ENCODE assay signal across 2 cellular contexts in genomic region chr9:130182090-130182909, GRCh38.
TF ChIP-seq lines count a peak whose summit lies in the region.

No MANE protein-coding gene starts in this region.

TF ChIP-seq in HEK293, 187 proteins besides CTCF, POLR2A, EP300 and RAD21 (continued from another document and continues in another):
- TF ChIP-seq ZNF692 (tag by site-specific recombination; IDR thresholded peaks at IDR 0.05), result no peak
- TF ChIP-seq KLF17 (tag by site-specific recombination; IDR thresholded peaks at IDR 0.05), result no peak
- TF ChIP-seq SP2 (tag by site-specific recombination; IDR thresholded peaks at IDR 0.05), result 0 out of 2 replicates have a peak, but pooled peaks have one; percentile 6
- TF ChIP-seq ZNF140 (tag by site-specific recombination; IDR thresholded peaks at IDR 0.05), result no peak
- peak; percentile 27; the same call in 1 of the 2 replicates for TF ChIP-seq ZFHX2 (tag by site-specific recombination; conservative IDR thresholded peaks at IDR 0.05)
- TF ChIP-seq ZNF600 (tag by site-specific recombination; IDR thresholded peaks at IDR 0.05), result peak; percentile 36; the same call in 1 of the 2 replicates
- TF ChIP-seq KLF8 (tag by site-specific recombination; IDR thresholded peaks at IDR 0.05), result no peak
- TF ChIP-seq HIC1 (tag by site-specific recombination; IDR thresholded peaks at IDR 0.05), result peak; percentile 18; the same call in 1 of the 2 replicates
- TF ChIP-seq ZNF26 (tag by site-specific recombination; IDR thresholded peaks at IDR 0.05), result no peak
- no peak for TF ChIP-seq GLI2 (tag by site-specific recombination; IDR thresholded peaks at IDR 0.05; ENCODE audit: borderline replicate concordance, low read depth)
- no peak for TF ChIP-seq PRDM2 (tag by site-specific recombination; IDR thresholded peaks at IDR 0.05; ENCODE audit: borderline replicate concordance)
- no peak for TF ChIP-seq ZNF391 (tag by site-specific recombination; IDR thresholded peaks at IDR 0.05; ENCODE audit: borderline replicate concordance, low read depth)

TF ChIP-seq in WTC11, 78 proteins besides CTCF, POLR2A, EP300 and RAD21 (continued from another document):
- TF ChIP-seq ZNF532 (CRISPR knock-in tag; IDR thresholded peaks at IDR 0.05; ENCODE audit: borderline replicate concordance) (no peak), ELF4 (CRISPR knock-in tag; IDR thresholded peaks at IDR 0.05; ENCODE audit: low read depth) (no peak), ZMAT4 (CRISPR knock-in tag; IDR thresholded peaks at IDR 0.05) (no peak), ATF6 (CRISPR knock-in tag; IDR thresholded peaks at IDR 0.05) (no peak), CREB1 (CRISPR knock-in tag; IDR thresholded peaks at IDR 0.05) (no peak), ZBTB21 (CRISPR knock-in tag; IDR thresholded peaks at IDR 0.05; ENCODE audit: borderline replicate concordance) (no peak), SOX15 (CRISPR knock-in tag; IDR thresholded peaks at IDR 0.05) (no peak), JUN (CRISPR knock-in tag; IDR thresholded peaks at IDR 0.05) (no peak)
